In genomic region chr21:14513772-14514171, GRCh38 we compare ENCODE assay signal across 1 cellular context.
TF ChIP-seq lines count a peak whose summit lies in the region.

No MANE protein-coding gene starts in this region.

TF ChIP-seq in SK-N-SH, 30 proteins besides CTCF, POLR2A, EP300 and RAD21 (continued from another document):
- TF ChIP-seq MXI1 (IDR thresholded peaks at IDR 0.05; ENCODE audit: low read depth, low read length): no peak
- TF ChIP-seq SMC3 (IDR thresholded peaks at IDR 0.05; ENCODE audit: low read depth, low read length): no peak
- TF ChIP-seq NRF1 (IDR thresholded peaks at IDR 0.05; ENCODE audit: low read depth, low read length): no peak
- no peak for TF ChIP-seq TCF12 (IDR thresholded peaks at IDR 0.05)
- TF ChIP-seq CHD2 (IDR thresholded peaks at IDR 0.05; ENCODE audit: low read length, partially characterized antibody): no peak
- no peak for TF ChIP-seq ELF1 (IDR thresholded peaks at IDR 0.05)
- no peak for TF ChIP-seq IRF3 (IDR thresholded peaks at IDR 0.05; ENCODE audit: low read depth, low read length)
- no peak for TF ChIP-seq MEF2A (IDR thresholded peaks at IDR 0.05; ENCODE audit: borderline replicate concordance, low read depth)
- TF ChIP-seq USF1 (IDR thresholded peaks at IDR 0.05; ENCODE audit: borderline replicate concordance, low read depth): no peak
- no peak for TF ChIP-seq SIN3A (IDR thresholded peaks at IDR 0.05; ENCODE audit: borderline replicate concordance, low read depth, low read length)
- TF ChIP-seq RCOR1 (IDR thresholded peaks at IDR 0.05; ENCODE audit: low read length): no peak
TF ChIP-seq in SK-N-SH: peak in this region for 0.
